In genomic region chr12:116339800-116340371, GRCh38 we compare ENCODE assay signal across 2 cellular contexts.
TF ChIP-seq lines count a peak whose summit lies in the region.

No MANE protein-coding gene starts in this region.

TF ChIP-seq in IMR-90, 13 proteins besides CTCF, POLR2A, EP300 and RAD21:
- TF ChIP-seq CEBPB (IDR thresholded peaks at IDR 0.05; ENCODE audit: low read depth, low read length), result no peak
- no peak for TF ChIP-seq RFX5 (IDR thresholded peaks at IDR 0.05; ENCODE audit: low read depth, low read length)

TF ChIP-seq in HepG2, 621 proteins besides CTCF, POLR2A, EP300 and RAD21:
- TF ChIP-seq ELF1 (CRISPR knock-in tag; IDR thresholded peaks at IDR 0.05) (no peak), CC2D1A (CRISPR knock-in tag; IDR thresholded peaks at IDR 0.05) (no peak), ZGPAT (CRISPR knock-in tag; IDR thresholded peaks at IDR 0.05) (no peak), ZNF275 (CRISPR knock-in tag; IDR thresholded peaks at IDR 0.05; ENCODE audit: borderline replicate concordance) (no peak), IRX3 (CRISPR knock-in tag; IDR thresholded peaks at IDR 0.05; ENCODE audit: borderline replicate concordance, low read depth) (no peak), ZFP36L1 (CRISPR knock-in tag; IDR thresholded peaks at IDR 0.05) (no peak), ZNF468 (CRISPR knock-in tag; IDR thresholded peaks at IDR 0.05) (no peak), ZNF317 (CRISPR knock-in tag; IDR thresholded peaks at IDR 0.05) (no peak)
